In the genomic region with DNA sequence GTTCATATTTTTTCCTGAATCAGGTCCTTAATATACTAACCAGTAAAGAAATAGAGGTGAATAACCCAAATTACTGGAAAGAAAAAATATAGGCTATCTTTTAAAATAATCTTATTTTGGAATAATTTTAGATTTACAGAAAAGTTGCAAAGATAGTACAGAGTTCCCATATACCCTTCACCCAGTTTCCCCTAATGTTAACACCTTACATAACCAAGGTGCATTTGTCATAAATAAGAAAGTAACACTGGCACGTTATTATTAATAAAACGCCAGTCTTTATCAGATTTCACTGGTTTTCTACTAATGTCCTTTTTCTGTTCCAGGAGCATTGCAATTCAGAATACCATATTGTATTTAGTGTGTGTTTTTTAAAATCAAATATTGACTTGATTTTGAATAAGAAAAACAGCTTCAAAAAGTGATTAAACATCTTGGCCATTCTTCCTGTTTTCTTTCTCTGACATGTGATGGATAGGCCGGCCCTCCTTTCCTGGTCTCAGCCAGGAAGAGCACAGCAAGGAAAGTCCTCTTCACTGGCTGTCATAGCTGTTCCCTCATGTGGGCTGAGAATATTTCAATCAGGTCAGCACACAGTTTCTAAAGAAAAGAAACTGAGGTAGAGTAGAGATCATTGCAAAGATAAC, we compare ENCODE assay signal across 27 cellular contexts.
DNase-seq lines count a peak whose midpoint lies in the region; ATAC-seq and TF ChIP-seq lines count a peak whose summit lies in the region.
"Had no signal": no experiment of that assay in that cellular context is flagged by ENCODE, and none has a peak within 500 bp of the region (broad histone marks: within the 10 kb centered on the region; RNA-seq: fewer than 3 reads in every experiment).

No MANE protein-coding gene starts in this region.

- peaks cover 9% of the 10 kb centered on the region for H3K9me3 ChIP-seq in left ventricle myocardium inferior (replicated peaks)
- no peaks in the 10 kb centered on the region for H3K9me3 ChIP-seq in endodermal cell (ENCODE audit: control insufficient read depth, low read length)
- no peaks in the 10 kb centered on the region for H3K9me3 ChIP-seq in parathyroid adenoma (ENCODE audit: control insufficient read depth, low read length)
- H3K9me3 ChIP-seq in CD4-positive, alpha-beta T cell (ENCODE audit: control insufficient read depth, low read length), result no peaks in the 10 kb centered on the region
- H3K9me3 ChIP-seq: gastroesophageal sphincter, sigmoid colon, suprapubic skin had no signal

- CTCF ChIA-PET in CD4-positive, alpha-beta T cell (lab: Charles Lee), result no interaction called here

- H3K4me1 ChIP-seq in left ventricle myocardium inferior, result peaks cover 32% of the 10 kb centered on the region
- H3K4me1 ChIP-seq in endodermal cell (ENCODE audit: control insufficient read depth, insufficient read depth, low read length), result no peaks in the 10 kb centered on the region
- H3K4me1 ChIP-seq in parathyroid adenoma, result peaks cover 6% of the 10 kb centered on the region
- H3K4me1 ChIP-seq: sigmoid colon had no signal

- H3K27ac ChIP-seq in left ventricle myocardium inferior (replicated peaks) (peak overlapping the region; percentile 59), endodermal cell (ENCODE audit: low read depth, low read length) (peak overlapping the region; percentile 48), parathyroid adenoma (no peak overlapping the region)
- no peak overlapping the region for H3K27ac ChIP-seq in CD4-positive, alpha-beta T cell (ENCODE audit: low read depth, low read length)
- H3K27ac ChIP-seq: gastroesophageal sphincter, sigmoid colon, suprapubic skin had no signal

- no peak overlapping the region for H3K4me3 Mint-ChIP-seq in endodermal cell
- no peak overlapping the region for H3K4me3 Mint-ChIP-seq in CD4-positive, alpha-beta T cell
- H3K4me3 Mint-ChIP-seq: activated B cell treated with CpG ODN at 0.5 μM for 24 hours; activated naive CD4-positive, alpha-beta T cell treated with anti-CD3 and anti-CD28 coated beads, Interleukin-2, amount 10 ng/mL, durations not matched to agents 7 days and 5 days; CD8-positive, alpha-beta memory T cell; immature natural killer cell; natural killer cell; stimulated activated naive B cell treated with anti-CD40 and anti-IgM and Interleukin-4, amounts not matched to agents 10 μg/mL and 1 μg/mL and 100 μg/mL, for 72 hours had no signal

- no peak for TF ChIP-seq CTCF in left ventricle myocardium inferior (IDR thresholded peaks at IDR 0.05; ENCODE audit: borderline replicate concordance)
- TF ChIP-seq CTCF in endodermal cell (conservative IDR thresholded peaks at IDR 0.05), result no peak
- no peak for TF ChIP-seq CTCF in parathyroid adenoma (IDR thresholded peaks at IDR 0.05)
- no peak for TF ChIP-seq CTCF in GM20000 (IDR thresholded peaks at IDR 0.05; ENCODE audit: extremely low read depth, missing control alignments)
- no peak for TF ChIP-seq CTCF in CD4-positive, alpha-beta T cell (IDR thresholded peaks at IDR 0.05)

- no peak overlapping the region for H3K9ac ChIP-seq in endodermal cell (ENCODE audit: extremely low read depth, low read length, poor library complexity, severe bottlenecking)
- no peak overlapping the region for H3K9ac ChIP-seq in parathyroid adenoma

- no peaks in the 10 kb centered on the region for H3K79me2 ChIP-seq in parathyroid adenoma

- H3K27me3 ChIP-seq in left ventricle myocardium inferior (ENCODE audit: low read depth) (no peaks in the 10 kb centered on the region), endodermal cell (ENCODE audit: control insufficient read depth, insufficient read depth, low read length, poor library complexity, severe bottlenecking) (no peaks in the 10 kb centered on the region), parathyroid adenoma (ENCODE audit: control insufficient read depth, insufficient read depth, low read length) (no peaks in the 10 kb centered on the region)
- no peaks in the 10 kb centered on the region for H3K27me3 ChIP-seq in CD4-positive, alpha-beta T cell (ENCODE audit: control insufficient read depth, insufficient read depth, low read length)
- H3K27me3 ChIP-seq: gastroesophageal sphincter, sigmoid colon, suprapubic skin had no signal

- peaks cover 6% of the 10 kb centered on the region for H3K4me1 Mint-ChIP-seq in endodermal cell
- no peaks in the 10 kb centered on the region for H3K4me1 Mint-ChIP-seq in CD4-positive, alpha-beta T cell (ENCODE audit: low read depth)
- H3K4me1 Mint-ChIP-seq: activated naive CD4-positive, alpha-beta T cell treated with anti-CD3 and anti-CD28 coated beads, Interleukin-2, amount 10 ng/mL, durations not matched to agents 7 days and 5 days; CD8-positive, alpha-beta memory T cell; immature natural killer cell; natural killer cell had no signal

- DNase-seq in left ventricle myocardium inferior, result no peak
- no peak for DNase-seq in Right ventricle myocardium inferior (ENCODE audit: missing footprints)
- DNase-seq in endodermal cell, result no peak
- DNase-seq in activated naive CD4-positive, alpha-beta T cell treated with anti-CD3 and anti-CD28 coated beads, Interleukin-2, amount 50 U/mL, for 72 hours (ENCODE audit: low spot score in 2 of 2), result no peak
- no peak for DNase-seq in GM20000 (ENCODE audit: low spot score)
- DNase-seq in NOMO-1 (lab: John Stamatoyannopoulos, UW; ENCODE audit: unreplicated experiment in 2 of 2), result no peak
- DNase-seq in CD4-positive, alpha-beta T cell, result no peak
- DNase-seq: activated B cell treated with CpG ODN at 0.5 μM for 24 hours; activated CD4-positive, alpha-beta T cell treated with anti-CD3 and anti-CD28 coated beads, Interleukin-2, amount 50 U/mL, for 4 hours; activated naive CD4-positive, alpha-beta T cell treated with anti-CD3 and anti-CD28 coated beads, Interleukin-2, amount 10 ng/mL, durations not matched to agents 7 days and 5 days; amygdala; CD8-positive, alpha-beta memory T cell; cortex of kidney; DMS153; H7; immature natural killer cell; KBM-7; natural killer cell; NCI-H1417; NCI-H345; posterior cingulate gyrus; sigmoid colon; stimulated activated naive B cell treated with anti-CD40 and anti-IgM and Interleukin-4, amounts not matched to agents 10 μg/mL and 1 μg/mL and 100 μg/mL, for 72 hours; SW 1271 had no signal

- intact Hi-C loops in left ventricle myocardium inferior (cut with micrococcal nuclease) (no loop called here), Right ventricle myocardium inferior (cut with DNase I) (no loop called here)
- intact Hi-C loops in CD4-positive, alpha-beta T cell (cut with DNase I, micrococcal nuclease), result no loop called here

- H3K9me3 Mint-ChIP-seq in endodermal cell, result peaks cover 7% of the 10 kb centered on the region
- peaks cover 5% of the 10 kb centered on the region in 2 donors for H3K9me3 Mint-ChIP-seq in activated naive CD4-positive, alpha-beta T cell treated with anti-CD3 and anti-CD28 coated beads, Interleukin-2, amount 50 U/mL, for 72 hours
- H3K9me3 Mint-ChIP-seq in CD4-positive, alpha-beta T cell, result no peaks in the 10 kb centered on the region
- H3K9me3 Mint-ChIP-seq: activated B cell treated with CpG ODN at 0.5 μM for 24 hours; activated naive CD4-positive, alpha-beta T cell treated with anti-CD3 and anti-CD28 coated beads, Interleukin-2, amount 10 ng/mL, durations not matched to agents 7 days and 5 days; immature natural killer cell; natural killer cell had no signal

- no peaks in the 10 kb centered on the region for H3K36me3 ChIP-seq in left ventricle myocardium inferior
- no peaks in the 10 kb centered on the region for H3K36me3 ChIP-seq in endodermal cell (ENCODE audit: control insufficient read depth, insufficient read depth, low read length)
- H3K36me3 ChIP-seq in parathyroid adenoma (ENCODE audit: control insufficient read depth, insufficient read depth, low read length), result no peaks in the 10 kb centered on the region
- H3K36me3 ChIP-seq: gastroesophageal sphincter, sigmoid colon, suprapubic skin had no signal

- H2AFZ ChIP-seq in parathyroid adenoma, result peak overlapping the region; percentile 31

- POLR2A ChIA-PET in CD4-positive, alpha-beta T cell (lab: Charles Lee), result no interaction called here

- H3K36me3 Mint-ChIP-seq in endodermal cell (ENCODE audit: low read depth), result no peaks in the 10 kb centered on the region
- H3K36me3 Mint-ChIP-seq in activated naive CD4-positive, alpha-beta T cell treated with anti-CD3 and anti-CD28 coated beads, Interleukin-2, amount 50 U/mL, for 72 hours, result no peaks in the 10 kb centered on the region
- H3K36me3 Mint-ChIP-seq in CD4-positive, alpha-beta T cell (ENCODE audit: low read depth), result no peaks in the 10 kb centered on the region
- H3K36me3 Mint-ChIP-seq: activated naive CD4-positive, alpha-beta T cell treated with anti-CD3 and anti-CD28 coated beads, Interleukin-2, amount 10 ng/mL, durations not matched to agents 7 days and 5 days; CD8-positive, alpha-beta memory T cell; natural killer cell; stimulated activated naive B cell treated with anti-CD40 and anti-IgM and Interleukin-4, amounts not matched to agents 10 μg/mL and 1 μg/mL and 100 μg/mL, for 72 hours had no signal

- H3K27me3 Mint-ChIP-seq in endodermal cell (ENCODE audit: insufficient read depth), result no peaks in the 10 kb centered on the region
- peaks cover 8% of the 10 kb centered on the region for H3K27me3 Mint-ChIP-seq in CD4-positive, alpha-beta T cell
- H3K27me3 Mint-ChIP-seq: stimulated activated naive B cell treated with anti-CD40 and anti-IgM and Interleukin-4, amounts not matched to agents 10 μg/mL and 1 μg/mL and 100 μg/mL, for 72 hours had no signal

- no peak for ATAC-seq in Right ventricle myocardium inferior
- no peak for ATAC-seq in activated naive CD4-positive, alpha-beta T cell treated with anti-CD3 and anti-CD28 coated beads, Interleukin-2, amount 50 U/mL, for 72 hours
- no peak for ATAC-seq in CD4-positive, alpha-beta T cell (ENCODE audit: poor library complexity)
- ATAC-seq: gastroesophageal sphincter, natural killer cell had no signal

- no peak overlapping the region for H3K4me3 ChIP-seq in left ventricle myocardium inferior
- no peak overlapping the region for H3K4me3 ChIP-seq in endodermal cell (ENCODE audit: low read length)
- H3K4me3 ChIP-seq in parathyroid adenoma (ENCODE audit: low read depth, low read length), result no peak overlapping the region
- H3K4me3 ChIP-seq: gastroesophageal sphincter, sigmoid colon, suprapubic skin had no signal

- H3K27ac Mint-ChIP-seq in endodermal cell, result no peak overlapping the region
- H3K27ac Mint-ChIP-seq in activated naive CD4-positive, alpha-beta T cell treated with anti-CD3 and anti-CD28 coated beads, Interleukin-2, amount 50 U/mL, for 72 hours, result no peak overlapping the region
- H3K27ac Mint-ChIP-seq in CD4-positive, alpha-beta T cell, result no peak overlapping the region
- H3K27ac Mint-ChIP-seq: activated B cell treated with CpG ODN at 0.5 μM for 24 hours; activated naive CD4-positive, alpha-beta T cell treated with anti-CD3 and anti-CD28 coated beads, Interleukin-2, amount 10 ng/mL, durations not matched to agents 7 days and 5 days; immature natural killer cell; natural killer cell; stimulated activated naive B cell treated with anti-CD40 and anti-IgM and Interleukin-4, amounts not matched to agents 10 μg/mL and 1 μg/mL and 100 μg/mL, for 72 hours had no signal

- 50 to 87% methylated on average over 1 to 3 of the region's 3 CpGs for WGBS in endodermal cell (ENCODE audit: insufficient coverage in 1 of 2, insufficient read length in 1 of 2), 2 experiments

- no peak overlapping the region for H3K4me2 ChIP-seq in parathyroid adenoma (ENCODE audit: low read length)

Comparison
In these comparisons a context has a peak if more than half of its experiments do, and no peak if none do; other contexts are left out.
1. H3K27ac ChIP-seq: peak in left ventricle myocardium inferior (single experiment) and endodermal cell (single experiment); none in parathyroid adenoma (single experiment) and CD4-positive, alpha-beta T cell (single experiment).